In the genomic region with DNA sequence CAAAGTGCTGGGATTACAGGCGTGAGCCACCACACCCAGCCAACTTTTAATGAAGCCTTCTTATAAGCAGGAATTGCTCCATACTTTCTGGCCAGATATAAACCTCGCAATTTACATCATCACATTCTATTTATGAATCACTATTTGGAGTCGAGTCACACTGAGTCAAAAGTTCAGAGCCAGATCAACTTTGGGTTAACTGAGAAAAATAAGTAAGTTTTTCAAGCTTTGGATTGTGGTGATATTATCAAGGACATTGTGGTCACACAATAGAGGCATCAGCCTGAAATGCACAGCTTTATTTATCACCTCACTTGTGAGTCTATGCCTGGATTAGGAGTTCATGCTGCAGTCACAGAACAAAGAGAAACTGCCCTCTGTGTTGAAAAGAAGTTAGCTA, we compare ENCODE assay signal across 1 cellular context.
TF ChIP-seq lines count a peak whose summit lies in the region.

No MANE protein-coding gene starts in this region.

TF ChIP-seq in IMR-90, 13 proteins besides CTCF, POLR2A, EP300 and RAD21 (continued from another document):
- TF ChIP-seq CEBPB (IDR thresholded peaks at IDR 0.05; ENCODE audit: low read depth, low read length) (peak; percentile 80), BHLHE40 (IDR thresholded peaks at IDR 0.05; ENCODE audit: low read depth, low read length) (no peak), SMC3 (IDR thresholded peaks at IDR 0.05; ENCODE audit: low read depth, low read length) (no peak)
- TF ChIP-seq, protein P1, sequence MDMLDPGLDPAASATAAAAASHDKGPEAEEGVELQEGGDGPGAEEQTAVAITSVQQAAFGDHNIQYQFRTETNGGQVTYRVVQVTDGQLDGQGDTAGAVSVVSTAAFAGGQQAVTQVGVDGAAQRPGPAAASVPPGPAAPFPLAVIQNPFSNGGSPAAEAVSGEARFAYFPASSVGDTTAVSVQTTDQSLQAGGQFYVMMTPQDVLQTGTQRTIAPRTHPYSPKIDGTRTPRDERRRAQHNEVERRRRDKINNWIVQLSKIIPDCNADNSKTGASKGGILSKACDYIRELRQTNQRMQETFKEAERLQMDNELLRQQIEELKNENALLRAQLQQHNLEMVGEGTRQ (IDR thresholded peaks at IDR 0.05; ENCODE audit: low read depth, low read length): no peak
TF ChIP-seq in IMR-90: peak in this region for 2.
